In genomic region chr7:30284298-30285066, GRCh38 we compare ENCODE assay signal across 1 cellular context.
A peak's percentile ranks its signal among the peaks of the same experiment; 100 is the strongest.
TF ChIP-seq lines count a peak whose summit lies in the region.

ZNRF2 (plus strand) TSS chr7:30284597; CDS start chr7:30285358, 761 bp downstream.

TF ChIP-seq in K562, 482 proteins besides CTCF, POLR2A, EP300 and RAD21 (continued from another document and continues in another):
- no peak for TF ChIP-seq CREB5 (CRISPR knock-in tag; IDR thresholded peaks at IDR 0.05)
- no peak for TF ChIP-seq ZC3H8 (IDR thresholded peaks at IDR 0.05)
- TF ChIP-seq CHD4 (IDR thresholded peaks at IDR 0.05; ENCODE audit: insufficient read depth, insufficient replicate concordance, low read depth, low read length, poor library complexity, severe bottlenecking): no peak
- TF ChIP-seq CBX8 (IDR thresholded peaks at IDR 0.05; ENCODE audit: borderline replicate concordance, extremely low read depth, low read depth, low read length, poor library complexity, severe bottlenecking): no peak
- no peak for TF ChIP-seq ARID3B (CRISPR knock-in tag; IDR thresholded peaks at IDR 0.05; ENCODE audit: borderline replicate concordance)
- peak; percentile 63 for TF ChIP-seq RBM22 (IDR thresholded peaks at IDR 0.05; ENCODE audit: low read depth, low read length, poor library complexity, severe bottlenecking)
- TF ChIP-seq COPS2 (conservative IDR thresholded peaks at IDR 0.05): no peak
- TF ChIP-seq ZNF212 (CRISPR knock-in tag; IDR thresholded peaks at IDR 0.05): no peak
- TF ChIP-seq CBX3 (IDR thresholded peaks at IDR 0.05; ENCODE audit: borderline replicate concordance in 1 of 2, low read length in 2 of 2): peak in 1 of 2 experiments; percentile 85; a peak in 1 of 3 replicates
- TF ChIP-seq U2AF1 (optimal IDR thresholded peaks at IDR 0.05; ENCODE audit: low read depth, low read length): peak; percentile 53
- TF ChIP-seq ZNF592 (IDR thresholded peaks at IDR 0.05): no peak; the same call in 1 of the 2 replicates
- no peak for TF ChIP-seq ZNF75A (CRISPR knock-in tag; IDR thresholded peaks at IDR 0.05)
- TF ChIP-seq PREB (CRISPR knock-in tag; IDR thresholded peaks at IDR 0.05): no peak
- TF ChIP-seq ZNF274 (IDR thresholded peaks at IDR 0.05; ENCODE audit: borderline replicate concordance, low read depth, low read length): no peak
- TF ChIP-seq SMARCB1 (IDR thresholded peaks at IDR 0.05; ENCODE audit: insufficient read length, low read depth): no peak
- no peak for TF ChIP-seq NR4A1 (CRISPR knock-in tag; IDR thresholded peaks at IDR 0.05)
- TF ChIP-seq NR4A1 (tag; IDR thresholded peaks at IDR 0.05): no peak
- no peak for TF ChIP-seq IRF9 (tag; IDR thresholded peaks at IDR 0.05)
- TF ChIP-seq NBN (IDR thresholded peaks at IDR 0.05; ENCODE audit: low read depth): no peak
- no peak for TF ChIP-seq ZNF436 (CRISPR knock-in tag; IDR thresholded peaks at IDR 0.05)
- peak; percentile 97 for TF ChIP-seq MGA (IDR thresholded peaks at IDR 0.05)
- TF ChIP-seq ZNF444 (CRISPR knock-in tag; IDR thresholded peaks at IDR 0.05): no peak
- TF ChIP-seq ATF2 (CRISPR knock-in tag; IDR thresholded peaks at IDR 0.05): no peak
- TF ChIP-seq ZNF277 (CRISPR knock-in tag; IDR thresholded peaks at IDR 0.05; ENCODE audit: borderline replicate concordance): no peak
- no peak for TF ChIP-seq TSC22D4 (tag; IDR thresholded peaks at IDR 0.05)
- peak; percentile 99 for TF ChIP-seq PKNOX1 (IDR thresholded peaks at IDR 0.05)
- TF ChIP-seq ZNF511 (CRISPR knock-in tag; IDR thresholded peaks at IDR 0.05): peak; percentile 91
- TF ChIP-seq ZBTB8A (IDR thresholded peaks at IDR 0.05; ENCODE audit: partially characterized antibody): no peak
